Comparison of ENCODE assay signal across 27 cellular contexts in genomic region chr1:171343727-171344472, GRCh38. TPM values are rescaled to one million over a fixed set of nuclear protein-coding genes. Genes with fewer than 3 reads are reported as not detected.
A peak's percentile ranks its signal among the peaks of the same experiment; 100 is the strongest.
DNase-seq lines count a peak whose midpoint lies in the region; ATAC-seq, FAIRE-seq and TF ChIP-seq lines count a peak whose summit lies in the region.
"Had no signal": no experiment of that assay in that cellular context is flagged by ENCODE, and none has a peak within 500 bp of the region (broad histone marks: within the 10 kb centered on the region; RNA-seq: fewer than 3 reads in every experiment).

No MANE protein-coding gene starts in this region.

- TF ChIP-seq CTCF in VCaP (conservative IDR thresholded peaks at IDR 0.05): no peak
- TF ChIP-seq CTCF in left lung (IDR thresholded peaks at IDR 0.05): no peak
- no peak for TF ChIP-seq CTCF in tibial artery (IDR thresholded peaks at IDR 0.05)

- peak; percentile 33 for ATAC-seq in left lung
- ATAC-seq: A549; activated CD4-positive, CD25-positive, alpha-beta regulatory T cell treated with anti-CD3 and anti-CD28 coated beads, Interleukin-2, amount 50 U/mL, for 24 hours; activated CD8-positive, alpha-beta T cell treated with anti-CD3 and anti-CD28 coated beads for 36 hours; psoas muscle; stimulated activated naive B cell treated with anti-CD40 and anti-IgM and Interleukin-4, amounts not matched to agents 10 μg/mL and 1 μg/mL and 100 μg/mL, for 72 hours had no signal

- intact Hi-C loops in left lung (cut with DNase I) (no loop called here), tibial artery (cut with DNase I; ENCODE audit: low total_unique reads) (no loop called here)

- H3K27ac ChIP-seq in VCaP (peak overlapping the region; percentile 78), left lung (no peak overlapping the region), tibial artery (peak overlapping the region; percentile 4 to 48)
- H3K27ac ChIP-seq: A549, dorsolateral prefrontal cortex, GM23248, neural progenitor cell, psoas muscle, testis had no signal

- FAIRE-seq in urothelium cell line (lab: Jason Lieb, UNC): no peak
- FAIRE-seq: A549, endothelial cell of umbilical vein had no signal

- H3K9me3 ChIP-seq in left lung (no peaks in the 10 kb centered on the region), tibial artery (no peaks in the 10 kb centered on the region)
- H3K9me3 ChIP-seq: A549, BE2C, psoas muscle, testis had no signal

- H3K4me3 ChIP-seq in left lung: no peak overlapping the region
- no peak overlapping the region for H3K4me3 ChIP-seq in tibial artery
- H3K4me3 ChIP-seq: A549, dorsolateral prefrontal cortex, GM23248, neural progenitor cell, psoas muscle, skin epidermis, testis had no signal

- H3K27me3 ChIP-seq in left lung (no peaks in the 10 kb centered on the region), tibial artery (no peaks in the 10 kb centered on the region)
- H3K27me3 ChIP-seq: BE2C, dorsolateral prefrontal cortex, neural progenitor cell, testis had no signal

- no peaks in the 10 kb centered on the region for H3K4me1 ChIP-seq in left lung
- peaks cover 0 to 26% (median 13%) of the 10 kb centered on the region in 4 donors for H3K4me1 ChIP-seq in tibial artery
- H3K4me1 ChIP-seq: A549, BE2C, Caco-2, neural progenitor cell, psoas muscle, testis had no signal

- peak; percentile 29 to 64 (median 52) for DNase-seq in NCI-H1417 (lab: John Stamatoyannopoulos, UW)
- no peak for DNase-seq in NCI-H1417 treated with DMSO at 0.1 percent for 48 hours (lab: John Stamatoyannopoulos, UW)
- DNase-seq in left lung: no peak
- DNase-seq in tibial artery: no peak
- DNase-seq in urothelium cell line (ENCODE audit: low spot score): no peak
- DNase-seq in activated naive CD4-positive, alpha-beta T cell (lab: John Stamatoyannopoulos, UW): no peak
- no peak for DNase-seq in 8988T
- DNase-seq: activated CD8-positive, alpha-beta T cell treated with anti-CD3 and anti-CD28 coated beads for 36 hours; activated naive CD4-positive, alpha-beta T cell treated with Interleukin-2 at 50 U/mL for 16 hours; activated T-cell treated with anti-CD3 and anti-CD28 coated beads for 4 hours; BE2C; Caco-2; dorsolateral prefrontal cortex; Karpas-422; left ventricle myocardium superior; NCI-H1092; NCI-H2107; psoas muscle; stimulated activated naive B cell treated with anti-CD40 and anti-IgM and Interleukin-4, amounts not matched to agents 10 μg/mL and 1 μg/mL and 100 μg/mL, for 72 hours; testis had no signal

- H3K36me3 ChIP-seq in left lung (no peaks in the 10 kb centered on the region), tibial artery (peaks cover 0 to 4% (median 0%) of the 10 kb centered on the region in 3 donors)
- H3K36me3 ChIP-seq: BE2C, neural progenitor cell had no signal

RNA-seq across cellular contexts. Expression of gene FMO4, which starts 29.9 kb away (rescaled TPM):
- total RNA-seq in left lung: 1 to 10 TPM; 4.0 to 4.8 TPM

Comparison
In these comparisons a context has a peak if more than half of its experiments do, and no peak if none do; other contexts are left out.
1. DNase-seq: peak in NCI-H1417 (3 of 3); none in NCI-H1417 treated with DMSO at 0.1 percent for 48 hours (single experiment), left lung (0 of 2), tibial artery (0 of 2), urothelium cell line (single experiment), activated naive CD4-positive, alpha-beta T cell (0 of 4) and 8988T (single experiment).
2. H3K27ac ChIP-seq: peak in VCaP (single experiment) and tibial artery (2 of 2); none in left lung (0 of 2).